ENCODE assay signal across 21 cellular contexts in genomic region chr11:91804057-91804456, GRCh38.
DNase-seq lines count a peak whose midpoint lies in the region; ATAC-seq, FAIRE-seq and TF ChIP-seq lines count a peak whose summit lies in the region.
"Had no signal": no experiment of that assay in that cellular context is flagged by ENCODE, and none has a peak within 500 bp of the region (broad histone marks: within the 10 kb centered on the region; RNA-seq: fewer than 3 reads in every experiment).

No MANE protein-coding gene starts in this region.

- H3K27me3 ChIP-seq in H7 (ENCODE audit: control insufficient read depth, insufficient read depth, low read length), result no peaks in the 10 kb centered on the region
- H3K27me3 ChIP-seq in PC-3 (ENCODE audit: low read length), result no peaks in the 10 kb centered on the region
- no peaks in the 10 kb centered on the region for H3K27me3 ChIP-seq in neuronal stem cell (ENCODE audit: control insufficient read depth in 3 of 3, insufficient read depth in 3 of 3, low read depth in 1 of 3, low read length in 3 of 3)
- H3K27me3 ChIP-seq: vagina had no signal

- H3K9me3 ChIP-seq in PC-3 (ENCODE audit: low read length) (0 out of 2 replicates have a peak, but pooled peaks cover 4% of the 10 kb centered on the region), neuronal stem cell (replicated peaks in 1 of 2; ENCODE audit: control insufficient read depth in 2 of 2, insufficient read depth in 1 of 2, low read depth in 1 of 2, low read length in 2 of 2) (no peaks in the 10 kb centered on the region)
- H3K9me3 ChIP-seq: heart right ventricle, vagina had no signal

- no peaks in the 10 kb centered on the region for H3F3A ChIP-seq in PC-3 (ENCODE audit: low read length, unreplicated experiment)

- intact Hi-C loops in PC-3 (cut with micrococcal nuclease), result no loop called here

- H2AK5ac ChIP-seq in neuronal stem cell (ENCODE audit: low read depth, low read length), result no peak overlapping the region

- H2BK120ac ChIP-seq in neuronal stem cell (ENCODE audit: low read depth, low read length), result no peak overlapping the region

- POLR2A ChIA-PET in PC-3 (lab: Charles Lee; ENCODE audit: unreplicated experiment), result no interaction called here

- no peak overlapping the region for H3K4ac ChIP-seq in neuronal stem cell (ENCODE audit: low read length)

- H3K27ac ChIP-seq in PC-3 (ENCODE audit: low read length) (no peak overlapping the region), neuronal stem cell (replicated peaks; ENCODE audit: low read length) (peak overlapping the region; percentile 42)
- H3K27ac ChIP-seq: heart right ventricle, vagina had no signal

- H2AFZ ChIP-seq in PC-3 (ENCODE audit: low read length), result no peak overlapping the region
- H2AFZ ChIP-seq in neuronal stem cell (ENCODE audit: low read length), result peak overlapping the region; percentile 38

- H3K9ac ChIP-seq in PC-3 (ENCODE audit: low read length), result no peak overlapping the region
- peak overlapping the region; percentile 21 for H3K9ac ChIP-seq in neuronal stem cell (ENCODE audit: low read depth, low read length, poor library complexity)

- no peak for FAIRE-seq in GM12891 (lab: Jason Lieb, UNC)
- FAIRE-seq: GM19239 had no signal

- H3K4me1 ChIP-seq in PC-3 (ENCODE audit: insufficient read depth, low read length) (no peaks in the 10 kb centered on the region), neuronal stem cell (ENCODE audit: control insufficient read depth in 2 of 2, insufficient read depth in 1 of 2, low read depth in 1 of 2, low read length in 2 of 2) (peaks cover 9% of the 10 kb centered on the region in 2 donors)
- H3K4me1 ChIP-seq: vagina had no signal

- H3K23ac ChIP-seq in neuronal stem cell (ENCODE audit: low read depth, low read length, poor library complexity), result no peak overlapping the region

- no peak overlapping the region for H2BK12ac ChIP-seq in neuronal stem cell (ENCODE audit: low read length)

- no peak for TF ChIP-seq CTCF in PC-3 (conservative IDR thresholded peaks at IDR 0.05; ENCODE audit: low read depth, low read length)

- CTCF ChIA-PET in PC-3 (lab: Charles Lee), result no interaction called here

- H3K18ac ChIP-seq in neuronal stem cell (ENCODE audit: low read length), result no peak overlapping the region

- H3K14ac ChIP-seq in neuronal stem cell (ENCODE audit: low read length), result no peak overlapping the region

- WGBS in neuronal stem cell (ENCODE audit: extremely low coverage in 2 of 2, insufficient read length in 2 of 2, insufficient replicate concordance in 1 of 2), 2 donors, result no CpG with 5 or more reads among the region's 1 CpG

- no peak for ATAC-seq in PC-3
- ATAC-seq: activated CD8-positive, alpha-beta T cell treated with anti-CD3 and anti-CD28 coated beads, Interleukin-2, amount 10 ng/mL, durations not matched to agents 7 days and 5 days; heart right ventricle; left lobe of liver had no signal

- H3K9me2 ChIP-seq in PC-3 (replicated peaks; ENCODE audit: low read length), result no peaks in the 10 kb centered on the region

- no peaks in the 10 kb centered on the region for H4K20me1 ChIP-seq in PC-3 (ENCODE audit: low read length)

- no TSS peak for BruUV-seq in PC-3 (replicated peaks; lab: Mats Ljungman, UMichigan)

- no peaks in the 10 kb centered on the region for H3K79me1 ChIP-seq in neuronal stem cell (ENCODE audit: low read depth, low read length)

- H3K79me2 ChIP-seq in PC-3 (ENCODE audit: low read length), result no peaks in the 10 kb centered on the region

- no peak overlapping the region for H2BK15ac ChIP-seq in neuronal stem cell (ENCODE audit: low read length)

- H2BK5ac ChIP-seq in neuronal stem cell (ENCODE audit: low read length), result no peak overlapping the region

- TF ChIP-seq POLR2A in GM12891 (IDR thresholded peaks at IDR 0.05; ENCODE audit: low read depth, low read length), result no peak

- no peaks in the 10 kb centered on the region for H3K36me3 ChIP-seq in H7 (replicated peaks; ENCODE audit: control insufficient read depth, insufficient read depth, low read length)
- H3K36me3 ChIP-seq in PC-3 (ENCODE audit: low read depth, low read length), result no peaks in the 10 kb centered on the region
- no peaks in the 10 kb centered on the region for H3K36me3 ChIP-seq in neuronal stem cell (replicated peaks in 1 of 2; ENCODE audit: control insufficient read depth in 2 of 2, insufficient read depth in 2 of 2, low read length in 2 of 2)
- H3K36me3 ChIP-seq: heart right ventricle, vagina had no signal

- DNase-seq in H7, result peak; percentile 35
- DNase-seq in PC-3, result peak; percentile 13
- DNase-seq in fibroblast of the conjunctiva (ENCODE audit: low read depth), result peak; percentile 8
- DNase-seq in neuronal stem cell (ENCODE audit: low spot score), result no peak
- DNase-seq in GM12891 (ENCODE audit: insufficient read length, low spot score), result no peak
- no peak for DNase-seq in foreskin melanocyte
- DNase-seq in NCI-H345 treated with DMSO at 0.1 percent for 48 hours (lab: John Stamatoyannopoulos, UW; ENCODE audit: unreplicated experiment), result no peak
- DNase-seq in SKM-1 (lab: John Stamatoyannopoulos, UW; ENCODE audit: unreplicated experiment), result no peak
- DNase-seq: activated CD8-positive, alpha-beta T cell treated with anti-CD3 and anti-CD28 coated beads, Interleukin-2, amount 10 ng/mL, durations not matched to agents 7 days and 5 days; AML-193; anterior cingulate cortex; cortex of kidney; heart right ventricle; Karpas-422; NCI-H1417; NCI-H345; posterior cingulate gyrus; stimulated activated CD4-positive, alpha-beta T cell treated with anti-CD3 and anti-CD28 coated beads, Interleukin-12 subunit alpha, Interleukin-12 subunit beta, amount 100 ng/mL, for 4 hours had no signal

- no peak overlapping the region for H3K4me3 ChIP-seq in H7 (ENCODE audit: insufficient read depth, low read depth, low read length)
- no peak overlapping the region for H3K4me3 ChIP-seq in PC-3 (ENCODE audit: low read length)
- H3K4me3 ChIP-seq in neuronal stem cell (ENCODE audit: low read length in 2 of 2), result no peak overlapping the region
- H3K4me3 ChIP-seq: heart right ventricle, vagina had no signal

- H3K4me2 ChIP-seq in PC-3 (ENCODE audit: low read length), result no peak overlapping the region
- H3K4me2 ChIP-seq in neuronal stem cell (ENCODE audit: insufficient read depth, low read length, poor library complexity, severe bottlenecking), result no peak overlapping the region

- H4K91ac ChIP-seq in neuronal stem cell (ENCODE audit: low read depth, low read length, poor library complexity), result no peak overlapping the region

- H4K8ac ChIP-seq in neuronal stem cell (ENCODE audit: low read depth, low read length), result no peak overlapping the region

TF ChIP-seq in GM12891, 5 proteins besides CTCF, POLR2A, EP300 and RAD21:
- TF ChIP-seq TAF1 (IDR thresholded peaks at IDR 0.05; ENCODE audit: low read depth, low read length), result no peak
- TF ChIP-seq PAX5 (IDR thresholded peaks at IDR 0.05; ENCODE audit: insufficient read depth, low read length, severe bottlenecking), result no peak
- TF ChIP-seq SPI1 (IDR thresholded peaks at IDR 0.05; ENCODE audit: low read depth, low read length), result no peak
- no peak for TF ChIP-seq POLR2AphosphoS5 (IDR thresholded peaks at IDR 0.05; ENCODE audit: low read depth, low read length)
- no peak for TF ChIP-seq POU2F2 (IDR thresholded peaks at IDR 0.05; ENCODE audit: low read depth, low read length)

Comparison
In these comparisons a context has a peak if more than half of its experiments do, and no peak if none do; other contexts are left out.
1. DNase-seq: peak in H7 (single experiment), PC-3 (single experiment) and fibroblast of the conjunctiva (single experiment); none in neuronal stem cell (single experiment), GM12891 (single experiment), foreskin melanocyte (single experiment), NCI-H345 treated with DMSO at 0.1 percent for 48 hours (single experiment) and SKM-1 (single experiment).